In the genomic region with DNA sequence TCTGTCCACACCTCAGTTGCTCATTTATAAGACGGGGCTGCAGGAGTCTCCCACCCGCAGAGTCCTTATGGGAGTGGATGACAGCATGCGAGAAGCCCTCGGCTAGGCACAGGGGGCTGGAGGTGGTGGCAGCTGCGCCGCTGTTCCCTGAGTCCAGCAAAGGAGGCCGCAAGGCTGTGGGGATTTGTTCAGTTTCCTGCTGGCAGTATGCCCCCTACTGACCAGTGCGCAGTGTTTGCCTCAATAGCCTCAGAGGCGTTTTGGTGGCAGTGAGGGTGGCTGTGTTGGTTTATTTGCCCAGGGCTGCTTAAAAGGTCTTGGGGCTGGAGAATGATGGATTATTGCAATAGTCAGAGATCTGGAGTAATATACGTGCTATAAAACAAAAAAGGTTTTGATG, we compare ENCODE assay signal across 1 cellular context.
TF ChIP-seq lines count a peak whose summit lies in the region.

No MANE protein-coding gene starts in this region.

TF ChIP-seq in HepG2, 621 proteins besides CTCF, POLR2A, EP300 and RAD21 (continued from another document):
- TF ChIP-seq, protein P1, sequence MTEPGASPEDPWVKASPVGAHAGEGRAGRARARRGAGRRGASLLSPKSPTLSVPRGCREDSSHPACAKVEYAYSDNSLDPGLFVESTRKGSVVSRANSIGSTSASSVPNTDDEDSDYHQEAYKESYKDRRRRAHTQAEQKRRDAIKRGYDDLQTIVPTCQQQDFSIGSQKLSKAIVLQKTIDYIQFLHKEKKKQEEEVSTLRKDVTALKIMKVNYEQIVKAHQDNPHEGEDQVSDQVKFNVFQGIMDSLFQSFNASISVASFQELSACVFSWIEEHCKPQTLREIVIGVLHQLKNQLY (CRISPR knock-in tag; IDR thresholded peaks at IDR 0.05) = no peak
- TF ChIP-seq SP5 (CRISPR knock-in tag; IDR thresholded peaks at IDR 0.05; ENCODE audit: borderline replicate concordance, low read depth) = no peak
